Comparison of ENCODE assay signal across 15 cellular contexts in the genomic region with DNA sequence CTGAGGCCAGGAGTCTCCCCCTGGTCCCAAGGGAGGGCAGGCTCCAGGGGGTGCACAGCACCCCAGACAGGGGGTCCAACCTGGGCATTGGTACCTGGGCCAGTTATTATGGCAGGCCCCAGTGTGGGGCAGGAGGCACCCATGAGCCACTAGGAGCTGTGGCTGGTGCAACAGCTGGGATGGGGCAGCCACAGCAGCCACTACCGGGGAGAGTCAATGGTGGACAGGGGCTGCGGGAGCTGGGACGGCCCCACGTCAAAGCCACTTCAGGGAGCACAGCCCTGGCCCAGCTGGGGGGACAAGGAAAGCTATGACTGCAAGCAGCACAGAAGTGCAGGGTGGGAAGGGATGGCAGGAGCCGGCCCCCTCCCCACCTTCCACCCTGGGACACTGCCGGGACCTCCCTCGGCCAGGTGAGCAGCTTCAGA. TPM values are rescaled to one million over a fixed set of nuclear protein-coding genes. Genes with fewer than 3 reads are reported as not detected.
"Had no signal": no experiment of that assay in that cellular context is flagged by ENCODE, and none has a peak within 500 bp of the region (broad histone marks: within the 10 kb centered on the region; RNA-seq: fewer than 3 reads in every experiment).

No MANE protein-coding gene starts in this region.

- H3K27ac ChIP-seq: adrenal gland, thoracic aorta had no signal

- H3K36me3 ChIP-seq: adrenal gland had no signal

- ATAC-seq: activated T-helper 17 cell treated with anti-CD3 and anti-CD28 coated beads, Interleukin-2, amount 50 U/mL, for 72 hours; mucosa of descending colon; naive thymus-derived CD8-positive, alpha-beta T cell; sciatic nerve had no signal

- H3K9me3 ChIP-seq: adrenal gland, mucosa of descending colon, thoracic aorta had no signal

- DNase-seq: activated CD4-positive, alpha-beta T cell treated with anti-CD3 and anti-CD28 coated beads, Interleukin-2, amount 10 ng/mL, durations not matched to agents 7 days and 5 days; activated CD4-positive, CD25-positive, alpha-beta regulatory T cell; activated naive CD4-positive, alpha-beta T cell treated with anti-CD3 and anti-CD28 coated beads for 36 hours; activated T-cell treated with anti-CD3 and anti-CD28 coated beads for 4 hours; endodermal cell; immature natural killer cell; naive thymus-derived CD8-positive, alpha-beta T cell; occipital lobe; stimulated activated CD4-positive, alpha-beta T cell treated with anti-CD3 and anti-CD28 coated beads, Interleukin-2, amount 100 ng/mL, for 24 hours; stimulated activated naive CD4-positive, alpha-beta T cell treated with Interleukin-2 at 50 U/mL for 16 hours had no signal

- H3K4me3 ChIP-seq: adrenal gland, mucosa of descending colon, thoracic aorta had no signal

RNA-seq across cellular contexts. Expression of a gene that starts 23.5 kb away (rescaled TPM):
- polyA plus RNA-seq: naive thymus-derived CD8-positive, alpha-beta T cell had no signal
